Comparison of ENCODE assay signal across 1 cellular context in genomic region chr3:14405886-14406238, GRCh38.
TF ChIP-seq lines count a peak whose summit lies in the region.

No MANE protein-coding gene starts in this region.

TF ChIP-seq in IMR-90, 13 proteins besides CTCF, POLR2A, EP300 and RAD21:
- TF ChIP-seq MXI1 (IDR thresholded peaks at IDR 0.05; ENCODE audit: borderline replicate concordance, low read depth, low read length) (no peak), RCOR1 (IDR thresholded peaks at IDR 0.05; ENCODE audit: insufficient replicate concordance, low read length) (no peak), NFE2L2 (IDR thresholded peaks at IDR 0.05; ENCODE audit: low read depth, low read length) (no peak), ELK1 (IDR thresholded peaks at IDR 0.05; ENCODE audit: borderline replicate concordance, low read depth, low read length) (no peak), RFX5 (IDR thresholded peaks at IDR 0.05; ENCODE audit: low read depth, low read length) (no peak), FOS (IDR thresholded peaks at IDR 0.05; ENCODE audit: low read depth, low read length) (no peak), CHD1 (IDR thresholded peaks at IDR 0.05; ENCODE audit: low read depth, low read length) (no peak), MAFK (IDR thresholded peaks at IDR 0.05; ENCODE audit: low read depth, low read length) (no peak), MAZ (IDR thresholded peaks at IDR 0.05; ENCODE audit: borderline replicate concordance, low read depth, low read length) (no peak), SMC3 (IDR thresholded peaks at IDR 0.05; ENCODE audit: low read depth, low read length) (no peak), BHLHE40 (IDR thresholded peaks at IDR 0.05; ENCODE audit: low read depth, low read length) (no peak), USF2 (IDR thresholded peaks at IDR 0.05; ENCODE audit: low read depth, low read length) (no peak), CEBPB (IDR thresholded peaks at IDR 0.05; ENCODE audit: low read depth, low read length) (no peak)
TF ChIP-seq in IMR-90: peak in this region for 0.
